ENCODE assay signal across 9 cellular contexts in the genomic region with DNA sequence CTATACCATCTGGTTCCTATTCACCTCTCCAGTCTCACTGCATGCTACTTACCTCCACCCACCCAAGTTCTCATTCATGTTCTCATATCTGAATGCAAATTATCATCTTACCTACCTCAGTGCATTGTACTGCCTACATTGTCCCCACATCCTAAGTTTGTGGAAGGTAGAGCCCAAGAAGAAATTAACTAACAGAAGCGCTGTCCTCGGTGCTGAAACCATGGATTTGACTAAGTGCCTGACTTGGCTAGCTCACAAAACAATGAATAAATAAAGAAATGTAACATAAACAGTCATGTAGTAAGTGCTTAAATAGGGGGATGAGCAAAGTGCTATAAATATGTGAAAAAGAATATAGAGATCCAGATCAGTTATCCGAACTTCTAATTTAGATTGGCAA.
A peak's percentile ranks its signal among the peaks of the same experiment; 100 is the strongest.
DNase-seq lines count a peak whose midpoint lies in the region; ATAC-seq, FAIRE-seq and TF ChIP-seq lines count a peak whose summit lies in the region.
"Had no signal": no experiment of that assay in that cellular context is flagged by ENCODE, and none has a peak within 500 bp of the region (broad histone marks: within the 10 kb centered on the region; RNA-seq: fewer than 3 reads in every experiment).

No MANE protein-coding gene starts in this region.

- H3K79me1 ChIP-seq in mesendoderm (ENCODE audit: low read length): no peaks in the 10 kb centered on the region

- H3K23ac ChIP-seq in mesendoderm (ENCODE audit: low read length): no peak overlapping the region

- RAD21 ChIA-PET in GM12878 (lab: Charles Lee; ENCODE audit: unreplicated experiment): no interaction called here

- in situ Hi-C loops in GM12878 (cut with MboI): no loop called here

- POLR2A ChIA-PET in GM12878 (lab: Charles Lee): no interaction called here

- no peak overlapping the region for H3K18ac ChIP-seq in mesendoderm (ENCODE audit: low read length)

- WGBS in GM12878 (ENCODE audit: insufficient coverage, insufficient replicate concordance, low lambda C conversion rate, missing lambda C conversion rate): 9% methylated on average over 3 of the region's 3 CpGs
- no CpG with 5 or more reads among the region's 3 CpGs for WGBS in mesendoderm (ENCODE audit: extremely low coverage, insufficient coverage, low lambda C conversion rate)
- 21 to 34% (median 29%) methylated on average over 3 of the region's 3 CpGs for WGBS in spleen, 5 donors

- CTCF ChIA-PET in GM12878 (lab: Yijun Ruan, JAX): no interaction called here

- no peak for TF ChIP-seq POLR2A in GM12878 (IDR thresholded peaks at IDR 0.05; ENCODE audit: low read depth, low read length)
- TF ChIP-seq POLR2A in spleen (IDR thresholded peaks at IDR 0.05): no peak

- H3K9ac ChIP-seq in MM.1S (ENCODE audit: low read length) (no peak overlapping the region), GM12878 (ENCODE audit: control insufficient read depth, insufficient read depth, low read length) (no peak overlapping the region), mesendoderm (ENCODE audit: low read length) (no peak overlapping the region)

- H2BK5ac ChIP-seq in mesendoderm (ENCODE audit: low read length): no peak overlapping the region

- SMC1A ChIA-PET in GM12878 (lab: Charles Lee; ENCODE audit: uncharacterized antibody, unreplicated experiment): no interaction called here

- DNase-seq in GM03348 (ENCODE audit: low spot score) (peak; percentile 8), MM.1S (peak; percentile 66), GM12878 (ENCODE audit: low read depth, low spot score) (no peak), mesendoderm (peak; percentile 71), NCI-H446 treated with DMSO at 0.1 percent for 48 hours (lab: John Stamatoyannopoulos, UW) (no peak), spleen (no peak)
- no peak for DNase-seq in activated CD4-positive, CD25-positive, alpha-beta regulatory T cell (lab: John Stamatoyannopoulos, UW)
- DNase-seq: NCI-H1105 had no signal

- no peak overlapping the region for H3K4ac ChIP-seq in mesendoderm (ENCODE audit: low read depth, low read length)

- H3K36me3 ChIP-seq in MM.1S (replicated peaks; ENCODE audit: insufficient read depth, low read length): no peaks in the 10 kb centered on the region
- H3K36me3 ChIP-seq in GM12878 (ENCODE audit: control insufficient read depth in 2 of 2, insufficient read depth in 2 of 2, low read length in 1 of 2): no peaks in the 10 kb centered on the region
- no peaks in the 10 kb centered on the region for H3K36me3 ChIP-seq in mesendoderm (ENCODE audit: control insufficient read depth, insufficient read depth, low read length)
- H3K36me3 ChIP-seq in spleen: no peaks in the 10 kb centered on the region

- H3K27ac ChIP-seq in MM.1S (ENCODE audit: low read length) (no peak overlapping the region), GM12878 (ENCODE audit: control insufficient read depth, insufficient read depth) (no peak overlapping the region), mesendoderm (ENCODE audit: low read depth, low read length) (no peak overlapping the region), spleen (no peak overlapping the region)

- H2BK15ac ChIP-seq in mesendoderm (replicated peaks; ENCODE audit: low read depth): no peak overlapping the region

- no peak overlapping the region for H3K56ac ChIP-seq in mesendoderm (ENCODE audit: low read length)

- H4K8ac ChIP-seq in mesendoderm (ENCODE audit: low read depth, low read length): no peak overlapping the region

- H4K5ac ChIP-seq in mesendoderm (ENCODE audit: low read length): no peak overlapping the region

- no peaks in the 10 kb centered on the region for H3F3A ChIP-seq in MM.1S (ENCODE audit: insufficient read depth, low read length)

- H3K79me2 ChIP-seq in MM.1S (ENCODE audit: low read length): no peaks in the 10 kb centered on the region
- H3K79me2 ChIP-seq in GM12878 (ENCODE audit: control insufficient read depth, insufficient read depth, low read length): no peaks in the 10 kb centered on the region
- H3K79me2 ChIP-seq in mesendoderm (ENCODE audit: control insufficient read depth, insufficient read depth, low read length): no peaks in the 10 kb centered on the region

- H3K4me1 ChIP-seq in MM.1S (ENCODE audit: low read length) (no peaks in the 10 kb centered on the region), GM12878 (ENCODE audit: control insufficient read depth, insufficient read depth, low read length) (no peaks in the 10 kb centered on the region), mesendoderm (ENCODE audit: control insufficient read depth, low read depth, low read length) (no peaks in the 10 kb centered on the region), spleen (no peaks in the 10 kb centered on the region)

- TF ChIP-seq CTCF in MM.1S (IDR thresholded peaks at IDR 0.05; ENCODE audit: low read length): no peak
- TF ChIP-seq CTCF in GM12878 (IDR thresholded peaks at IDR 0.05 in 2 of 3, conservative IDR thresholded peaks at IDR 0.05 in 1 of 3; ENCODE audit: control insufficient read depth in 2 of 3, extremely low read depth in 1 of 3, insufficient read depth in 1 of 3, low read depth in 3 of 3, low read length in 3 of 3): no peak
- TF ChIP-seq CTCF in spleen (IDR thresholded peaks at IDR 0.05 in 8 of 11, conservative IDR thresholded peaks at IDR 0.05 in 3 of 11): no peak

- intact Hi-C loops in GM12878 (cut with micrococcal nuclease; ENCODE audit: unreplicated experiment) (no loop called here), spleen (cut with DNase I; ENCODE audit: low total_unique reads) (no loop called here)

- no peak overlapping the region for H2BK120ac ChIP-seq in mesendoderm (ENCODE audit: low read depth, low read length)

- H3K4me3 ChIP-seq in MM.1S (ENCODE audit: low read length) (no peak overlapping the region), GM12878 (no peak overlapping the region), mesendoderm (ENCODE audit: low read length) (no peak overlapping the region), spleen (no peak overlapping the region)

- H3K4me2 ChIP-seq in MM.1S (ENCODE audit: low read depth, low read length): no peak overlapping the region
- no peak overlapping the region for H3K4me2 ChIP-seq in GM12878 (ENCODE audit: control insufficient read depth, insufficient read depth)
- H3K4me2 ChIP-seq in mesendoderm (ENCODE audit: low read length): no peak overlapping the region

- FAIRE-seq in GM12878 (lab: Jason Lieb, UNC): no peak

- ATAC-seq in GM12878 (no peak), HG02870 (IDR thresholded peaks at IDR 0.05; ENCODE audit: unreplicated experiment) (no peak)

- no peak overlapping the region for H2AFZ ChIP-seq in MM.1S (ENCODE audit: low read length)
- no peak overlapping the region for H2AFZ ChIP-seq in GM12878 (ENCODE audit: control insufficient read depth, low read depth, low read length)

- no peak for TF ChIP-seq RAD21 in GM12878 (IDR thresholded peaks at IDR 0.05; ENCODE audit: insufficient read depth, low read depth, low read length)

- no peak for TF ChIP-seq EP300 in GM12878 (IDR thresholded peaks at IDR 0.05; ENCODE audit: borderline replicate concordance in 1 of 2, control insufficient read depth in 1 of 2, low read depth in 2 of 2, low read length in 2 of 2)

- no peaks in the 10 kb centered on the region for H3K27me3 ChIP-seq in MM.1S (replicated peaks; ENCODE audit: insufficient read depth, low read length)
- no peaks in the 10 kb centered on the region for H3K27me3 ChIP-seq in GM12878 (replicated peaks in 1 of 2; ENCODE audit: control insufficient read depth in 2 of 2, insufficient read depth in 2 of 2, low read length in 1 of 2)
- no peaks in the 10 kb centered on the region for H3K27me3 ChIP-seq in mesendoderm (ENCODE audit: insufficient read depth, low read length, poor library complexity)
- H3K27me3 ChIP-seq in spleen (replicated peaks in 1 of 7): no peaks in the 10 kb centered on the region

- BruUV-seq in GM12878 (replicated peaks; lab: Mats Ljungman, UMichigan): no TSS peak

- no peaks in the 10 kb centered on the region for H3K9me2 ChIP-seq in MM.1S (replicated peaks; ENCODE audit: insufficient read depth, low read length)

- no peaks in the 10 kb centered on the region for H4K20me1 ChIP-seq in MM.1S (ENCODE audit: insufficient read depth, low read length)
- no peaks in the 10 kb centered on the region for H4K20me1 ChIP-seq in GM12878 (ENCODE audit: control insufficient read depth, insufficient read depth)

- no peak overlapping the region for H2AK5ac ChIP-seq in mesendoderm (ENCODE audit: low read length)

- H3K9me3 ChIP-seq in MM.1S (replicated peaks; ENCODE audit: insufficient read depth, low read length) (no peaks in the 10 kb centered on the region), GM12878 (replicated peaks; ENCODE audit: control insufficient read depth, insufficient read depth, low read length) (no peaks in the 10 kb centered on the region), spleen (no peaks in the 10 kb centered on the region)

TF ChIP-seq in GM12878, 131 proteins besides CTCF, POLR2A, EP300 and RAD21:
- TF ChIP-seq, protein P1, sequence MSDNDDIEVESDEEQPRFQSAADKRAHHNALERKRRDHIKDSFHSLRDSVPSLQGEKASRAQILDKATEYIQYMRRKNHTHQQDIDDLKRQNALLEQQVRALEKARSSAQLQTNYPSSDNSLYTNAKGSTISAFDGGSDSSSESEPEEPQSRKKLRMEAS (IDR thresholded peaks at IDR 0.05; ENCODE audit: low read depth, low read length): no peak
- TF ChIP-seq, protein P2, sequence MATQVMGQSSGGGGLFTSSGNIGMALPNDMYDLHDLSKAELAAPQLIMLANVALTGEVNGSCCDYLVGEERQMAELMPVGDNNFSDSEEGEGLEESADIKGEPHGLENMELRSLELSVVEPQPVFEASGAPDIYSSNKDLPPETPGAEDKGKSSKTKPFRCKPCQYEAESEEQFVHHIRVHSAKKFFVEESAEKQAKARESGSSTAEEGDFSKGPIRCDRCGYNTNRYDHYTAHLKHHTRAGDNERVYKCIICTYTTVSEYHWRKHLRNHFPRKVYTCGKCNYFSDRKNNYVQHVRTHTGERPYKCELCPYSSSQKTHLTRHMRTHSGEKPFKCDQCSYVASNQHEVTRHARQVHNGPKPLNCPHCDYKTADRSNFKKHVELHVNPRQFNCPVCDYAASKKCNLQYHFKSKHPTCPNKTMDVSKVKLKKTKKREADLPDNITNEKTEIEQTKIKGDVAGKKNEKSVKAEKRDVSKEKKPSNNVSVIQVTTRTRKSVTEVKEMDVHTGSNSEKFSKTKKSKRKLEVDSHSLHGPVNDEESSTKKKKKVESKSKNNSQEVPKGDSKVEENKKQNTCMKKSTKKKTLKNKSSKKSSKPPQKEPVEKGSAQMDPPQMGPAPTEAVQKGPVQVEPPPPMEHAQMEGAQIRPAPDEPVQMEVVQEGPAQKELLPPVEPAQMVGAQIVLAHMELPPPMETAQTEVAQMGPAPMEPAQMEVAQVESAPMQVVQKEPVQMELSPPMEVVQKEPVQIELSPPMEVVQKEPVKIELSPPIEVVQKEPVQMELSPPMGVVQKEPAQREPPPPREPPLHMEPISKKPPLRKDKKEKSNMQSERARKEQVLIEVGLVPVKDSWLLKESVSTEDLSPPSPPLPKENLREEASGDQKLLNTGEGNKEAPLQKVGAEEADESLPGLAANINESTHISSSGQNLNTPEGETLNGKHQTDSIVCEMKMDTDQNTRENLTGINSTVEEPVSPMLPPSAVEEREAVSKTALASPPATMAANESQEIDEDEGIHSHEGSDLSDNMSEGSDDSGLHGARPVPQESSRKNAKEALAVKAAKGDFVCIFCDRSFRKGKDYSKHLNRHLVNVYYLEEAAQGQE (IDR thresholded peaks at IDR 0.05; ENCODE audit: low read depth, low read length): peak; percentile 93

Comparison
In these comparisons a context has a peak if more than half of its experiments do, and no peak if none do; other contexts are left out.
1. DNase-seq: peak in GM03348 (single experiment), MM.1S (single experiment) and mesendoderm (single experiment); none in GM12878 (single experiment), NCI-H446 treated with DMSO at 0.1 percent for 48 hours (single experiment), activated CD4-positive, CD25-positive, alpha-beta regulatory T cell (0 of 4) and spleen (single experiment).